10 cellular contexts compared by ENCODE assay signal in the genomic region with DNA sequence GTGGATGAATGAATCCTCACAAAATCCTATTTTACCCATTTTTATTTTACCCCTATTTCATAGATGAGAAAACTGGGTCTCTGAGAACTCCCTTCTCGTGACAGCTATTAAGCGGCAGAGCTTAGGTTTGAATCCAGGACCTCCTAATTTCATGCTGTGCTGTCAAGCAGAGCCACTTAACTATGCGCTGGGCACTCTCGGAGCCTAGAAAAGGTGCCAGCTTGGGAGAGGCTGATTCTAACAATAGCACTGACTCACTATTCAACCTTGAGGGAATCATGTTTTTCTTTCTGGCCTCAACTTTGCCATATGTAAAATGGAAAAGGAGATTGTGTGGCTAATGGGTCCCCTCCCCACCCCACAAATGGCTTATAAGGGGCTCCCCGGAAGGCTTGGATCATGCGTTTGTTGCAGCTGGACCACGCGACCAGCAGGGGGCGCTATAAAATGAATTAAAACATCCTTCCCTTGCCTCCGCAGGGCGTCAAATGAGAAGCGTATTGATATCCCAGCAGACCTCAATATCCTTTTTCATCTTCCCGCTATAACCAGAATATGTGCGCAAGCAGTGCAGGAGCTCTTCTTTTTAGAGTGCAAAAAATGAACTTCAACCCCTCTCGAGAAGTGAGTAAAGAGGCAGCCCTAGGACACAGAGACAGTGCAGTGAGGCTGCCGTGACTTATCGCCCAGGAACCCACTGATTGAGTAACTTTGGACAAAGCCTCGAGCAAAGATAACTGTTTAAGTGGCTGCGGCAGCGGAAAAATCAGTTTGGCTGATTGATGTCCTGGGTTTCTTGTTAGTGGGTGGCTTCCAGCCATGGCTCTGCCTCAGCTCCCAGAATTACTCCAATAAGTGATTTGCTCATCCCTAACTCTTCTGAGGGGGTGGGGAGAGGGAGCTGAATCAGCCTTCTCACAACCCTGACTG. TPM values are rescaled to one million over a fixed set of nuclear protein-coding genes. Genes with fewer than 3 reads are reported as not detected.
DNase-seq lines count a peak whose midpoint lies in the region; ATAC-seq and TF ChIP-seq lines count a peak whose summit lies in the region.
"Had no signal": no experiment of that assay in that cellular context is flagged by ENCODE, and none has a peak within 500 bp of the region (broad histone marks: within the 10 kb centered on the region; RNA-seq: fewer than 3 reads in every experiment).

No MANE protein-coding gene starts in this region.

- no peak overlapping the region for H2AFZ ChIP-seq in MM.1S (ENCODE audit: low read length)

- no peak overlapping the region for H3K9ac ChIP-seq in MM.1S (ENCODE audit: low read length)

- no peak overlapping the region for H3K4me3 ChIP-seq in MM.1S (ENCODE audit: low read length)
- H3K4me3 ChIP-seq in left ventricle myocardium inferior: no peak overlapping the region

- no peak for ATAC-seq in activated CD8-positive, alpha-beta T cell treated with anti-CD3 and anti-CD28 coated beads for 36 hours
- no peak for ATAC-seq in GM21447 (IDR thresholded peaks at IDR 0.05; ENCODE audit: unreplicated experiment)

- no peaks in the 10 kb centered on the region for H3K9me2 ChIP-seq in MM.1S (replicated peaks; ENCODE audit: insufficient read depth, low read length)

- no peaks in the 10 kb centered on the region for H3K4me1 Mint-ChIP-seq in activated CD8-positive, alpha-beta T cell treated with anti-CD3 and anti-CD28 coated beads for 36 hours (ENCODE audit: low read depth)

- no peak overlapping the region for H3K4me2 ChIP-seq in MM.1S (ENCODE audit: low read depth, low read length)

- no peaks in the 10 kb centered on the region for H4K20me1 ChIP-seq in MM.1S (ENCODE audit: insufficient read depth, low read length)

- no peaks in the 10 kb centered on the region for H3K79me2 ChIP-seq in MM.1S (ENCODE audit: low read length)

- TF ChIP-seq CTCF in MM.1S (IDR thresholded peaks at IDR 0.05; ENCODE audit: low read length) (peak; percentile 87), left ventricle myocardium inferior (IDR thresholded peaks at IDR 0.05; ENCODE audit: borderline replicate concordance) (peak; percentile 68)
- peak; percentile 93 for TF ChIP-seq CTCF in activated CD8-positive, alpha-beta T cell treated with anti-CD3 and anti-CD28 coated beads for 36 hours (IDR thresholded peaks at IDR 0.05)

- H3K4me3 Mint-ChIP-seq in activated CD8-positive, alpha-beta T cell treated with anti-CD3 and anti-CD28 coated beads for 36 hours: no peak overlapping the region
- H3K4me3 Mint-ChIP-seq: dendritic cell treated with granulocyte-macrophage colony-stimulating factor and Interleukin-4, amounts not matched to agents 40 ng/mL and 50 ng/mL, for 4 days had no signal

- no peaks in the 10 kb centered on the region for H3F3A ChIP-seq in MM.1S (ENCODE audit: insufficient read depth, low read length)

- peaks cover 29% of the 10 kb centered on the region for H3K27me3 Mint-ChIP-seq in activated CD8-positive, alpha-beta T cell treated with anti-CD3 and anti-CD28 coated beads for 36 hours

- H3K36me3 ChIP-seq in MM.1S (replicated peaks; ENCODE audit: insufficient read depth, low read length) (no peaks in the 10 kb centered on the region), left ventricle myocardium inferior (no peaks in the 10 kb centered on the region)

- H3K27ac Mint-ChIP-seq in activated CD8-positive, alpha-beta T cell treated with anti-CD3 and anti-CD28 coated beads for 36 hours: no peak overlapping the region
- H3K27ac Mint-ChIP-seq: dendritic cell treated with granulocyte-macrophage colony-stimulating factor and Interleukin-4, amounts not matched to agents 40 ng/mL and 50 ng/mL, for 4 days had no signal

- H3K27ac ChIP-seq in MM.1S (ENCODE audit: low read length): no peak overlapping the region
- no peak overlapping the region for H3K27ac ChIP-seq in left ventricle myocardium inferior (replicated peaks)

- no peaks in the 10 kb centered on the region for H3K9me3 Mint-ChIP-seq in activated CD8-positive, alpha-beta T cell treated with anti-CD3 and anti-CD28 coated beads for 36 hours
- H3K9me3 Mint-ChIP-seq: dendritic cell treated with granulocyte-macrophage colony-stimulating factor and Interleukin-4, amounts not matched to agents 40 ng/mL and 50 ng/mL, for 4 days had no signal

- H3K36me3 Mint-ChIP-seq in activated CD8-positive, alpha-beta T cell treated with anti-CD3 and anti-CD28 coated beads for 36 hours (ENCODE audit: low read depth): no peaks in the 10 kb centered on the region

- H3K4me1 ChIP-seq in MM.1S (ENCODE audit: low read length) (no peaks in the 10 kb centered on the region), left ventricle myocardium inferior (no peaks in the 10 kb centered on the region)

- DNase-seq in activated gamma-delta T cell treated with Interleukin-2 at 50 U/mL for 16 hours: peak; percentile 11
- DNase-seq in activated gamma-delta T cell (lab: John Stamatoyannopoulos, UW): no peak
- peak; percentile 21 for DNase-seq in MM.1S
- peak; percentile 52 for DNase-seq in activated CD8-positive, alpha-beta T cell treated with anti-CD3 and anti-CD28 coated beads for 36 hours
- no peak for DNase-seq in left ventricle myocardium inferior
- DNase-seq in stimulated activated CD4-positive, alpha-beta T cell treated with anti-CD3 and anti-CD28 coated beads, Interleukin-2, amount 100 ng/mL, for 24 hours: peak; percentile 33 to 39
- no peak for DNase-seq in mesenteric fat pad (ENCODE audit: low spot score)

- POLR2A ChIA-PET in activated CD8-positive, alpha-beta T cell treated with anti-CD3 and anti-CD28 coated beads for 36 hours (lab: Charles Lee): no interaction called here

- CTCF ChIA-PET in activated CD8-positive, alpha-beta T cell treated with anti-CD3 and anti-CD28 coated beads for 36 hours (lab: Charles Lee): interaction anchor here (0.7 to 5.1 kb wide), 24 partner anchors 10 to 446 kb away, joined by 3 to 56 read pairs (median 5); no protein-coding TSS in a partner anchor

- intact Hi-C loops in activated CD8-positive, alpha-beta T cell treated with anti-CD3 and anti-CD28 coated beads for 36 hours (cut with micrococcal nuclease): loop anchor here (5.0 kb wide), 1 partner anchor 166 kb away; no protein-coding TSS in a partner anchor
- intact Hi-C loops in left ventricle myocardium inferior (cut with micrococcal nuclease): no loop called here

- H3K9me3 ChIP-seq in MM.1S (replicated peaks; ENCODE audit: insufficient read depth, low read length) (no peaks in the 10 kb centered on the region), left ventricle myocardium inferior (replicated peaks) (no peaks in the 10 kb centered on the region)

- 0 out of 2 replicates have a peak, but pooled peaks cover 4% of the 10 kb centered on the region for H3K27me3 ChIP-seq in MM.1S (replicated peaks; ENCODE audit: insufficient read depth, low read length)
- H3K27me3 ChIP-seq in left ventricle myocardium inferior (ENCODE audit: low read depth): peaks cover 92% of the 10 kb centered on the region

RNA-seq across cellular contexts. Expression of gene PDYN, which starts 12.9 kb away (rescaled TPM):
- not detected for total RNA-seq in activated CD8-positive, alpha-beta T cell treated with anti-CD3 and anti-CD28 coated beads for 36 hours
- total RNA-seq in left ventricle myocardium inferior: not detected
- total RNA-seq in mesenteric fat pad: not detected
- total RNA-seq: subcutaneous adipose tissue had no signal

Comparison
In these comparisons a context has a peak if more than half of its experiments do, and no peak if none do; other contexts are left out.
1. DNase-seq: peak in activated gamma-delta T cell treated with Interleukin-2 at 50 U/mL for 16 hours (single experiment), MM.1S (single experiment), activated CD8-positive, alpha-beta T cell treated with anti-CD3 and anti-CD28 coated beads for 36 hours (single experiment) and stimulated activated CD4-positive, alpha-beta T cell treated with anti-CD3 and anti-CD28 coated beads, Interleukin-2, amount 100 ng/mL, for 24 hours (2 of 2); none in activated gamma-delta T cell (single experiment), left ventricle myocardium inferior (single experiment) and mesenteric fat pad (single experiment).
2. Peak in every context shown above with its lines, with median percentiles within 50 percentile points of each other: CTCF ChIP-seq.